In the genomic region with DNA sequence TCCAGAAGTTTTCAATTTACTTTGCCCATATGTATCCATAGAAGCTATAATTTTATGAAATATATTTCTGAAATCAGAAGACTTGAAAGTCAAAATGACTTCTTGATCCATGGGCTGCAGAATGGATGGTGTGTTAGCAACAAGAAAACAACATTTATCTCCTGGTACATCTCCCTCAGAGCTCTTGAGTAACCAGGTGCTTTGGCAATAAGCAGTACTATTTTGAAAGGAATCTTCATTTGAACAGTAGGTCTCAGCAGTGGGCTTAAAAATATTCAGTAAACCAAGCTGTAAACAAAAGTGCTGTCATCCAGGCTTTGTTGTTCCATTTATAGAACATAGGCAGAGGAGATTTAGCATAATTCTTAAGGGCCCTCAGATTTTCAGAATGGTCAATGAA, we compare ENCODE assay signal across 3 cellular contexts.
"Had no signal": no experiment of that assay in that cellular context is flagged by ENCODE, and none has a peak within 500 bp of the region (broad histone marks: within the 10 kb centered on the region; RNA-seq: fewer than 3 reads in every experiment).

No MANE protein-coding gene starts in this region.

- DNase-seq: GDM1, GF-D8 had no signal

- H3K4me3 ChIP-seq: GM12878 had no signal

- ATAC-seq: GM12878 had no signal
